Comparison of ENCODE assay signal across 1 cellular context in the genomic region with DNA sequence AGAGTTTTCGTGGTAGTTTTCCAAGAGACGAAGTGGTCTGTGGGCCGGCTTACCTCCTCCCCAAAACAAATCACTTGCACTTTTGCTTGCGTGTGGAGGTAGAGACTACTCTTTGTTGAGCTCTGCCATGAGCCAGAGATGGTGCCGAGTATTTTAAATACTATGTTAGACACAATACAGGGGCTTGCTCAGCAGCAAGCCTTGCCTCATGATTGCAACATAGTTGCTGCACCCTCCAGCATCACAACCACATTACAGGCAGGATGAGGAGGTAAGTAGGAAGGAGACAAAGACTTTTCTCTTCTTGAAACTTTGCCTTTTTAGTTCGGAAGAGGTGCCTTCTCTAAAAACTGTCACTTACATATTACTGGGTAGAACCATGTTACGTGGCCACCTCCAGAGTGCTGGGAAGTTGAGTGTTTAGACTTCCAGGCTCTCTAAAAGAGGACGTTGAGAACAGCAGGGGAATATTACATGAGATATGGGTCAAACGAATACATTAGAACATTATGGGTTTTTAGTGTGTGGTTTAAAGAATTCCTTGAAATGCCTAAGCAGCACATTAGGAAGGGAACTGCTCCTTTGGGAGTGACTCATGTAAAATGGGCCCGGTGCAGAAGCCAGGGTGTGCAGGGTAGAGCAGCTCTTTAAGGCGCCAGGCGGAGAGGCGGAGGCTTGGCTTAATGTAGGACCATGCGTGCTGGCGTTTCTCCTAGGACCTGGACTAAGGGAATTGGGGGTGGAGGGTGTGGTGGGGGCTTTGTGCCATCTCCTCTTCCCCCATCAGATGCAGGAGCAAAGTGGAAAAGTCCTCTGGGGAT.
TF ChIP-seq lines count a peak whose summit lies in the region.

No MANE protein-coding gene starts in this region.

TF ChIP-seq in H1, 55 proteins besides CTCF, POLR2A, EP300 and RAD21:
- no peak for TF ChIP-seq TCF12 (IDR thresholded peaks at IDR 0.05; ENCODE audit: low read depth, low read length)
- peak; percentile 57; the same call in 1 of the 2 replicates for TF ChIP-seq CEBPB (IDR thresholded peaks at IDR 0.05; ENCODE audit: low read depth, low read length)
- no peak for TF ChIP-seq MAFK (IDR thresholded peaks at IDR 0.05; ENCODE audit: low read depth, low read length)
- TF ChIP-seq, protein P1, sequence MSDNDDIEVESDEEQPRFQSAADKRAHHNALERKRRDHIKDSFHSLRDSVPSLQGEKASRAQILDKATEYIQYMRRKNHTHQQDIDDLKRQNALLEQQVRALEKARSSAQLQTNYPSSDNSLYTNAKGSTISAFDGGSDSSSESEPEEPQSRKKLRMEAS (IDR thresholded peaks at IDR 0.05) = no peak
- TF ChIP-seq YY1 (IDR thresholded peaks at IDR 0.05; ENCODE audit: low read depth, low read length) = no peak
TF ChIP-seq in H1: peak in this region for 1.
